9 cellular contexts compared by ENCODE assay signal in the genomic region with DNA sequence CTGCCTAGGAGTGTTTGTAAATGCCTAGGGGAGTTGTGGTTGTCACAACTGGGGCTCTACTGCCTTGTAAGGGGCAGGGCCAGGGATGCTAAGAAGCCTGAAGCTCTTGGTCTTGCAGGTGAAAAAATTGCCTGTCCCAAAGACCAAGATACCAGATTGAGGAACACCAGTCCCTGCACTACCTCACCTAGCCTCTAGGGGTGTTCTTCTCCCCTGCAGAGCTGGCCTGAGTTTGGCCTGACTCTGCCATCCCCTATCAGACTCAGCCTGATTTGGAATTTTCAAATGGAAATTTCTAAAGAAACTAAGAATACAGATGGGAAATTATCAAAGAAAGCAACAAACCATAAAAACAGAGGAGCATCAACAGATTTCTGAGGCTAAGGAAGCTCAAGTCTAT.
DNase-seq lines count a peak whose midpoint lies in the region; ATAC-seq and TF ChIP-seq lines count a peak whose summit lies in the region.
"Had no signal": no experiment of that assay in that cellular context is flagged by ENCODE, and none has a peak within 500 bp of the region (broad histone marks: within the 10 kb centered on the region; RNA-seq: fewer than 3 reads in every experiment).

No MANE protein-coding gene starts in this region.

- H3K9me3 Mint-ChIP-seq in mesothelial cell of epicardium = peaks cover 23% of the 10 kb centered on the region
- H3K9me3 Mint-ChIP-seq: central memory CD8-positive, alpha-beta T cell had no signal

- no peak for TF ChIP-seq POLR2A in uterus (IDR thresholded peaks at IDR 0.05)

- no peaks in the 10 kb centered on the region for H3K9me3 ChIP-seq in uterus

- DNase-seq in mesothelial cell of epicardium (ENCODE audit: low spot score in 2 of 2, unreplicated experiment in 2 of 2) (no peak), uterus (no peak), Ammon's horn (ENCODE audit: low spot score) (no peak)
- no peak for DNase-seq in stimulated activated CD4-positive, alpha-beta T cell treated with anti-CD3 and anti-CD28 coated beads, Interleukin-2, amount 100 ng/mL, for 24 hours
- DNase-seq in activated CD4-positive, alpha-beta T cell treated with anti-CD3 and anti-CD28 coated beads for 4 hours = no peak

- ATAC-seq in HG02852 (IDR thresholded peaks at IDR 0.05; ENCODE audit: unreplicated experiment) = peak; percentile 51

- intact Hi-C loops in uterus (cut with DNase I; ENCODE audit: low total_unique reads) = no loop called here

- H3K4me3 Mint-ChIP-seq in mesothelial cell of epicardium = no peak overlapping the region
- H3K4me3 Mint-ChIP-seq: central memory CD8-positive, alpha-beta T cell had no signal

- H3K4me3 ChIP-seq in WI38 (ENCODE audit: low read depth, low read length) (no peak overlapping the region), uterus (no peak overlapping the region)

- H3K27ac ChIP-seq in uterus = no peak overlapping the region

- H3K27ac Mint-ChIP-seq in mesothelial cell of epicardium = no peak overlapping the region

- no peaks in the 10 kb centered on the region for H3K27me3 ChIP-seq in uterus

- H3K36me3 ChIP-seq in uterus = no peaks in the 10 kb centered on the region

- no peaks in the 10 kb centered on the region for H3K4me1 Mint-ChIP-seq in mesothelial cell of epicardium
- H3K4me1 Mint-ChIP-seq: central memory CD8-positive, alpha-beta T cell had no signal

- TF ChIP-seq CTCF in GM12873 (IDR thresholded peaks at IDR 0.05; ENCODE audit: insufficient read depth, low read depth, low read length, missing control alignments) (peak; percentile 79), WI38 (IDR thresholded peaks at IDR 0.05; ENCODE audit: low read depth, low read length) (peak; percentile 37), mesothelial cell of epicardium (IDR thresholded peaks at IDR 0.05; ENCODE audit: unreplicated experiment) (peak; percentile 67), uterus (IDR thresholded peaks at IDR 0.05) (peak in 1 of 4 experiments; percentile 33)

- no peaks in the 10 kb centered on the region for H3K4me1 ChIP-seq in uterus

- no peaks in the 10 kb centered on the region for H3K36me3 Mint-ChIP-seq in mesothelial cell of epicardium

- H3K27me3 Mint-ChIP-seq in mesothelial cell of epicardium (ENCODE audit: low read depth) = no peaks in the 10 kb centered on the region
- H3K27me3 Mint-ChIP-seq: central memory CD8-positive, alpha-beta T cell had no signal
